Comparison of ENCODE assay signal across 13 cellular contexts in genomic region chr21:44918581-44919033, GRCh38. TPM values are rescaled to one million over a fixed set of nuclear protein-coding genes. Genes with fewer than 3 reads are reported as not detected.
A peak's percentile ranks its signal among the peaks of the same experiment; 100 is the strongest.
DNase-seq lines count a peak whose midpoint lies in the region; ATAC-seq and TF ChIP-seq lines count a peak whose summit lies in the region.
"Had no signal": no experiment of that assay in that cellular context is flagged by ENCODE, and none has a peak within 500 bp of the region (broad histone marks: within the 10 kb centered on the region; RNA-seq: fewer than 3 reads in every experiment).

No MANE protein-coding gene starts in this region.

- peak overlapping the region; percentile 72 for H3K4me3 Mint-ChIP-seq in GM23338
- peak overlapping the region; percentile 93 for H3K4me3 Mint-ChIP-seq in central memory CD8-positive, alpha-beta T cell
- H3K4me3 Mint-ChIP-seq in natural killer cell treated with Interleukin-12 subunit alpha and Interleukin-12 subunit beta and Interleukin-15 and Interleukin-18, amount 100 ng/mL, for 72 hours, result peak overlapping the region; percentile 98
- H3K4me3 Mint-ChIP-seq: neural crest cell had no signal

- WGBS in suprapubic skin, result 60% methylated on average over 1 of the region's 13 CpGs

- H3K9me2 ChIP-seq in GM23338 (ENCODE audit: insufficient read depth), result no peaks in the 10 kb centered on the region

- TF ChIP-seq EP300 in suprapubic skin (IDR thresholded peaks at IDR 0.05), result no peak

- H4K20me1 ChIP-seq in GM23338 (replicated peaks; ENCODE audit: insufficient read depth), result no peaks in the 10 kb centered on the region

- no peaks in the 10 kb centered on the region for H3K79me2 ChIP-seq in GM23338 (replicated peaks; ENCODE audit: insufficient read depth)

- peaks cover 75% of the 10 kb centered on the region for H3K27me3 Mint-ChIP-seq in GM23338 (ENCODE audit: insufficient read depth, low read depth, poor library complexity)
- H3K27me3 Mint-ChIP-seq in central memory CD8-positive, alpha-beta T cell, result no peaks in the 10 kb centered on the region
- no peaks in the 10 kb centered on the region for H3K27me3 Mint-ChIP-seq in natural killer cell treated with Interleukin-12 subunit alpha and Interleukin-12 subunit beta and Interleukin-15 and Interleukin-18, amount 100 ng/mL, for 72 hours

- peak overlapping the region; percentile 75; the same call in 1 of the 2 replicates for H3K4me2 ChIP-seq in GM23338

- H3K27ac Mint-ChIP-seq in GM23338, result no peak overlapping the region
- peak overlapping the region; percentile 97 for H3K27ac Mint-ChIP-seq in central memory CD8-positive, alpha-beta T cell (ENCODE audit: low read depth)
- H3K27ac Mint-ChIP-seq in natural killer cell treated with Interleukin-12 subunit alpha and Interleukin-12 subunit beta and Interleukin-15 and Interleukin-18, amount 100 ng/mL, for 72 hours, result peak overlapping the region; percentile 88 to 90

- H3K27ac ChIP-seq in GM23338 (ENCODE audit: low read depth) (no peak overlapping the region), suprapubic skin (no peak overlapping the region)

- ATAC-seq in GM23338, result peak; percentile 86
- no peak for ATAC-seq in central memory CD8-positive, alpha-beta T cell (replicated peaks; ENCODE audit: extremely low read depth, poor library complexity, severe bottlenecking)
- no peak for ATAC-seq in natural killer cell treated with Interleukin-12 subunit alpha and Interleukin-12 subunit beta and Interleukin-15 and Interleukin-18, amount 100 ng/mL, for 72 hours
- ATAC-seq: esophagus mucosa had no signal

- peaks cover 6% of the 10 kb centered on the region; the same call in 1 of the 2 replicates for H3K4me1 ChIP-seq in GM23338 (ENCODE audit: insufficient read depth)
- peaks cover 9% of the 10 kb centered on the region for H3K4me1 ChIP-seq in suprapubic skin

- DNase-seq in DMS79 (lab: John Stamatoyannopoulos, UW), result peak; percentile 7
- DNase-seq in DMS79 treated with DMSO at 0.1 percent for 48 hours (lab: John Stamatoyannopoulos, UW), result no peak
- DNase-seq in GM23338 (ENCODE audit: low spot score), result peak; percentile 90
- DNase-seq in central memory CD8-positive, alpha-beta T cell (ENCODE audit: low spot score in 2 of 2), result no peak
- no peak for DNase-seq in natural killer cell treated with Interleukin-12 subunit alpha and Interleukin-12 subunit beta and Interleukin-15 and Interleukin-18, amount 100 ng/mL, for 72 hours (ENCODE audit: low spot score)
- DNase-seq in DMS153 (lab: John Stamatoyannopoulos, UW), result no peak
- no peak for DNase-seq in GM20000 (ENCODE audit: low spot score)
- no peak for DNase-seq in suprapubic skin (ENCODE audit: low spot score in 2 of 2)
- DNase-seq: activated CD8-positive, alpha-beta memory T cell treated with anti-CD3 and anti-CD28 coated beads for 24 hours; NCI-H1105 treated with DMSO at 0.1 percent for 48 hours; stimulated activated naive CD4-positive, alpha-beta T cell had no signal

- no peaks in the 10 kb centered on the region for H3K9me3 ChIP-seq in suprapubic skin

- TF ChIP-seq CTCF in GM23338 (conservative IDR thresholded peaks at IDR 0.05; ENCODE audit: low read depth in 2 of 2) (no peak), GM20000 (IDR thresholded peaks at IDR 0.05; ENCODE audit: extremely low read depth, missing control alignments) (no peak), suprapubic skin (IDR thresholded peaks at IDR 0.05) (no peak)

- no peaks in the 10 kb centered on the region for H3F3A ChIP-seq in GM23338 (replicated peaks; ENCODE audit: low read depth)

- H3K9me3 Mint-ChIP-seq in GM23338, result no peaks in the 10 kb centered on the region; the same call in 2 of the 3 replicates
- no peaks in the 10 kb centered on the region for H3K9me3 Mint-ChIP-seq in central memory CD8-positive, alpha-beta T cell
- H3K9me3 Mint-ChIP-seq in natural killer cell treated with Interleukin-12 subunit alpha and Interleukin-12 subunit beta and Interleukin-15 and Interleukin-18, amount 100 ng/mL, for 72 hours, result no peaks in the 10 kb centered on the region
- H3K9me3 Mint-ChIP-seq: neural crest cell had no signal

- H3K36me3 ChIP-seq in GM23338 (ENCODE audit: insufficient read depth) (no peaks in the 10 kb centered on the region), suprapubic skin (no peaks in the 10 kb centered on the region)

- TF ChIP-seq POLR2A in suprapubic skin (IDR thresholded peaks at IDR 0.05), result no peak

- H3K4me3 ChIP-seq in GM23338, result peak overlapping the region; percentile 48; the same call in 1 of the 2 replicates
- no peak overlapping the region for H3K4me3 ChIP-seq in suprapubic skin

- no peaks in the 10 kb centered on the region for H3K36me3 Mint-ChIP-seq in GM23338 (ENCODE audit: low read depth)
- peaks cover 42% of the 10 kb centered on the region for H3K36me3 Mint-ChIP-seq in central memory CD8-positive, alpha-beta T cell (ENCODE audit: insufficient read depth)
- H3K36me3 Mint-ChIP-seq in natural killer cell treated with Interleukin-12 subunit alpha and Interleukin-12 subunit beta and Interleukin-15 and Interleukin-18, amount 100 ng/mL, for 72 hours, result peaks cover 11% of the 10 kb centered on the region

- H3K4me1 Mint-ChIP-seq in GM23338, result peaks cover 12% of the 10 kb centered on the region
- peaks cover 83% of the 10 kb centered on the region for H3K4me1 Mint-ChIP-seq in central memory CD8-positive, alpha-beta T cell
- H3K4me1 Mint-ChIP-seq in natural killer cell treated with Interleukin-12 subunit alpha and Interleukin-12 subunit beta and Interleukin-15 and Interleukin-18, amount 100 ng/mL, for 72 hours (ENCODE audit: low read depth in 2 of 2), result peaks cover 67 to 70% of the 10 kb centered on the region in 2 donors

- H2AFZ ChIP-seq in GM23338, result no peak overlapping the region

- H3K27me3 ChIP-seq in GM23338 (ENCODE audit: insufficient read depth) (peaks cover 66% of the 10 kb centered on the region), suprapubic skin (peaks cover 17% of the 10 kb centered on the region)

TF ChIP-seq in GM23338, 12 proteins besides CTCF, POLR2A, EP300 and RAD21 (continues in another document):
- TF ChIP-seq JUNB (IDR thresholded peaks at IDR 0.05; ENCODE audit: unreplicated experiment) (no peak), EZH2phosphoT487 (IDR thresholded peaks at IDR 0.05; ENCODE audit: unreplicated experiment) (no peak), EZH2 (IDR thresholded peaks at IDR 0.05; ENCODE audit: low read depth, unreplicated experiment) (no peak), ETS1 (IDR thresholded peaks at IDR 0.05) (no peak), POLR2AphosphoS5 (IDR thresholded peaks at IDR 0.05; ENCODE audit: low read depth) (no peak), REST (IDR thresholded peaks at IDR 0.05; ENCODE audit: unreplicated experiment) (no peak)

RNA-seq across cellular contexts. Expression of gene ITGB2, which starts 2.1 kb away (rescaled TPM):
- total RNA-seq in GM23338 (2014; rRNA removed; shearing (Covaris generic)), result 0.63 TPM in 1 of 2 replicates, not detected in the other
- polyA plus RNA-seq in GM23338 (2016; fragmentation: Nextera tagmentation; extraction: Ambion mirVana), result 0.40 and 0.44 TPM in 2 replicates
- total RNA-seq in natural killer cell treated with Interleukin-12 subunit alpha and Interleukin-12 subunit beta and Interleukin-15 and Interleukin-18, amount 100 ng/mL, for 72 hours, result 1,000 to 10,000 TPM in 1 of 2 donors, 100 to 1,000 TPM in 1; 448 to 1,246 TPM
- total RNA-seq in suprapubic skin, result 10 to 100 TPM; 11.2 to 18.8 (median 15.3) TPM

RNA-seq across cellular contexts. Expression of gene SLX9, which starts 21.2 kb away (rescaled TPM):
- total RNA-seq in GM23338 (2014; rRNA removed; shearing (Covaris generic)), result 36.3 and 41.5 TPM in 2 replicates
- polyA plus RNA-seq in GM23338 (2016; fragmentation: Nextera tagmentation; extraction: Ambion mirVana), result 46.9 and 48.0 TPM in 2 replicates
- 10 to 100 TPM; 43.5 to 83.6 TPM for total RNA-seq in natural killer cell treated with Interleukin-12 subunit alpha and Interleukin-12 subunit beta and Interleukin-15 and Interleukin-18, amount 100 ng/mL, for 72 hours
- total RNA-seq in suprapubic skin, result 10 to 100 TPM; 13.4 to 16.9 (median 14.4) TPM

RNA-seq across cellular contexts. Expression of gene PTTG1IP, which starts 45.1 kb away (rescaled TPM):
- 168 and 172 TPM in 2 replicates for total RNA-seq in GM23338 (2014; rRNA removed; shearing (Covaris generic))
- polyA plus RNA-seq in GM23338 (2016; fragmentation: Nextera tagmentation; extraction: Ambion mirVana), result 96.0 and 99.9 TPM in 2 replicates
- 10 to 100 TPM; 69.4 to 81.7 TPM for total RNA-seq in natural killer cell treated with Interleukin-12 subunit alpha and Interleukin-12 subunit beta and Interleukin-15 and Interleukin-18, amount 100 ng/mL, for 72 hours
- 100 to 1,000 TPM; 114 to 172 (median 143) TPM for total RNA-seq in suprapubic skin

Comparison
In these comparisons a context has a peak if more than half of its experiments do, and no peak if none do; other contexts are left out.
1. DNase-seq: peak in DMS79 (single experiment) and GM23338 (single experiment); none in DMS79 treated with DMSO at 0.1 percent for 48 hours (single experiment), central memory CD8-positive, alpha-beta T cell (0 of 2), natural killer cell treated with Interleukin-12 subunit alpha and Interleukin-12 subunit beta and Interleukin-15 and Interleukin-18, amount 100 ng/mL, for 72 hours (single experiment), DMS153 (single experiment), GM20000 (single experiment) and suprapubic skin (0 of 2).
2. RNA of gene ITGB2, which starts 2.1 kb away (total RNA-seq): 448 to 1,246 TPM in natural killer cell treated with Interleukin-12 subunit alpha and Interleukin-12 subunit beta and Interleukin-15 and Interleukin-18, amount 100 ng/mL, for 72 hours; 11.2 to 18.8 TPM in suprapubic skin and 0.63 TPM in GM23338; every median in the first group is over 10 times any median in the second.
3. Peak in every context shown above with its lines, with median percentiles within 50 percentile points of each other: H3K4me3 Mint-ChIP-seq.